Comparison of ENCODE assay signal across 8 cellular contexts in the genomic region with DNA sequence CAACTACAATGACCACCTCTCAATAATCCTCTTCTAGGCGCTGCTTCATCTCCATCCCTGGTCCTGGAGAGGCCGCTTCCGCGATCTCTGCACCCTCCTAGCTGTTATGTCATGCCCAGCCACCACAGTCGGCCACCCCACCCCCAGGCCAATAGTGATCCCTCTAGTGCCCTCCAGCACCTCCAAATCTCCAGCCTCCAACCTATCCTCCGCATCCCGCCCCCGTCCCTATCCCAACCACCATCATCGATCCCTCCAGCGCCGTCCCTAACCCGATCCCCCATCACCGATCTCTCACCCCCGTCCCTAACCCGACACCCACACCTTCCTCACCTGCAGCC. TPM values are rescaled to one million over a fixed set of nuclear protein-coding genes. Genes with fewer than 3 reads are reported as not detected.
DNase-seq lines count a peak whose midpoint lies in the region; ATAC-seq and TF ChIP-seq lines count a peak whose summit lies in the region.

No MANE protein-coding gene starts in this region.

- no peak for TF ChIP-seq CTCF in AG04449 (IDR thresholded peaks at IDR 0.05; ENCODE audit: insufficient read depth, low read length, missing control alignments)
- no peak for TF ChIP-seq CTCF in OCI-LY3 (IDR thresholded peaks at IDR 0.05; ENCODE audit: low read depth, low read length)
- TF ChIP-seq CTCF in lower lobe of right lung (IDR thresholded peaks at IDR 0.05), result no peak
- no peak for TF ChIP-seq CTCF in thyroid gland (IDR thresholded peaks at IDR 0.05)

- H3K4me1 ChIP-seq in OCI-LY3 (ENCODE audit: low read length), result peaks cover 37% of the 10 kb centered on the region
- H3K4me1 ChIP-seq in lower lobe of right lung, result no peaks in the 10 kb centered on the region
- H3K4me1 ChIP-seq in thyroid gland, result peaks cover 0 to 6% of the 10 kb centered on the region in 2 donors

- ATAC-seq in GM19395 (IDR thresholded peaks at IDR 0.05; ENCODE audit: unreplicated experiment) (peak; percentile 15), lower lobe of right lung (peak; percentile 53 to 57), GM19351 (IDR thresholded peaks at IDR 0.05; ENCODE audit: unreplicated experiment) (no peak)

- WGBS in thyroid gland, 2 donors, result 2 to 3% methylated on average over 13 to 15 of the region's 15 CpGs

- no peak overlapping the region for H2AFZ ChIP-seq in OCI-LY3 (ENCODE audit: low read depth, low read length)

- POLR2A ChIA-PET in AG04449 (lab: Yijun Ruan, JAX), result no interaction called here

- TF ChIP-seq POLR2A in thyroid gland (IDR thresholded peaks at IDR 0.05), result no peak

- peak overlapping the region; percentile 89 for H3K4me3 ChIP-seq in AG04449 (ENCODE audit: low read depth, low read length)
- H3K4me3 ChIP-seq in OCI-LY3 (ENCODE audit: low read length), result peak overlapping the region; percentile 99
- peak overlapping the region; percentile 70 for H3K4me3 ChIP-seq in lower lobe of right lung
- peak overlapping the region in 2 of 3 donors; percentile 33 to 43 for H3K4me3 ChIP-seq in thyroid gland (replicated peaks in 1 of 3)

- peak overlapping the region; percentile 100 for H3K9ac ChIP-seq in OCI-LY3 (ENCODE audit: low read length)

- CTCF ChIA-PET in AG04449 (lab: Yijun Ruan, JAX), result interaction anchor here (1.7 kb wide), 1 partner anchor 124 kb away, joined by 6 read pairs; no protein-coding TSS in a partner anchor

- intact Hi-C loops in lower lobe of right lung (cut with DNase I), result no loop called here
- intact Hi-C loops in thyroid gland (cut with DNase I), result no loop called here

- peak overlapping the region; percentile 93 for H3K4me2 ChIP-seq in OCI-LY3 (ENCODE audit: low read length)

- DNase-seq in AG04449 (ENCODE audit: low read depth, low spot score) (no peak), lower lobe of right lung (no peak), thyroid gland (peak; percentile 8 to 10), NK-92 (lab: John Stamatoyannopoulos, UW; ENCODE audit: unreplicated experiment) (no peak)

- peaks cover 11% of the 10 kb centered on the region for H3K36me3 ChIP-seq in OCI-LY3 (replicated peaks; ENCODE audit: low read depth, low read length)
- H3K36me3 ChIP-seq in lower lobe of right lung, result no peaks in the 10 kb centered on the region
- H3K36me3 ChIP-seq in thyroid gland, result no peaks in the 10 kb centered on the region

- H3K27me3 ChIP-seq in OCI-LY3 (ENCODE audit: low read depth, low read length), result 0 out of 2 replicates have a peak, but pooled peaks cover 9% of the 10 kb centered on the region
- H3K27me3 ChIP-seq in lower lobe of right lung (ENCODE audit: low read depth), result no peaks in the 10 kb centered on the region
- no peaks in the 10 kb centered on the region for H3K27me3 ChIP-seq in thyroid gland

- peak overlapping the region; percentile 77 for H3K27ac ChIP-seq in OCI-LY3 (ENCODE audit: low read length)
- H3K27ac ChIP-seq in cingulate gyrus (ENCODE audit: low read depth, low read length), result peak overlapping the region; percentile 35
- H3K27ac ChIP-seq in lower lobe of right lung, result peak overlapping the region; percentile 86
- peak overlapping the region in 2 of 3 donors; percentile 85 to 94 for H3K27ac ChIP-seq in thyroid gland

- peaks cover 59% of the 10 kb centered on the region for H3K79me2 ChIP-seq in OCI-LY3 (ENCODE audit: low read length)

- H3K9me3 ChIP-seq in OCI-LY3 (ENCODE audit: insufficient read depth, low read length) (no peaks in the 10 kb centered on the region), lower lobe of right lung (no peaks in the 10 kb centered on the region), thyroid gland (no peaks in the 10 kb centered on the region)

- H4K20me1 ChIP-seq in OCI-LY3 (ENCODE audit: insufficient read depth, low read length), result peaks cover 34% of the 10 kb centered on the region

RNA-seq across cellular contexts. Expression of a gene that starts 0.9 kb away (rescaled TPM):
- total RNA-seq in lower lobe of right lung (7.3 TPM), thyroid gland (1 to 10 TPM; 6.1 to 9.5 (median 7.9) TPM)

RNA-seq across cellular contexts. Expression of a gene that starts 31.0 kb away (rescaled TPM):
- 50.6 TPM for total RNA-seq in lower lobe of right lung
- 10 to 100 TPM; 29.8 to 70.3 (median 41.3) TPM for total RNA-seq in thyroid gland

RNA-seq across cellular contexts. Expression of a gene that starts 40.2 kb away (rescaled TPM):
- total RNA-seq in lower lobe of right lung (20.1 TPM), thyroid gland (10 to 100 TPM; 20.6 to 42.0 (median 33.7) TPM)

Comparison
In these comparisons a context has a peak if more than half of its experiments do, and no peak if none do; other contexts are left out.
1. DNase-seq: peak in thyroid gland (2 of 2); none in AG04449 (single experiment), lower lobe of right lung (single experiment) and NK-92 (single experiment).
2. H3K4me3 ChIP-seq: peak in every context shown above with its lines; median percentile 99 in OCI-LY3; 89 in AG04449; 70 in lower lobe of right lung; 38 in thyroid gland.
3. H3K27ac ChIP-seq: peak in every context shown above with its lines; median percentile 90 in thyroid gland; 86 in lower lobe of right lung; 77 in OCI-LY3; 35 in cingulate gyrus.